Comparison of ENCODE assay signal across 14 cellular contexts in genomic region chr1:113399063-113399583, GRCh38. TPM values are rescaled to one million over a fixed set of nuclear protein-coding genes. Genes with fewer than 3 reads are reported as not detected.
DNase-seq lines count a peak whose midpoint lies in the region; ATAC-seq and TF ChIP-seq lines count a peak whose summit lies in the region.
"Had no signal": no experiment of that assay in that cellular context is flagged by ENCODE, and none has a peak within 500 bp of the region (broad histone marks: within the 10 kb centered on the region; RNA-seq: fewer than 3 reads in every experiment).

No MANE protein-coding gene starts in this region.

- intact Hi-C loops in A673 (cut with micrococcal nuclease; ENCODE audit: unreplicated experiment) (no loop called here), Right ventricle myocardium superior (cut with DNase I) (no loop called here)

- CTCF ChIA-PET in A673 (lab: Charles Lee) = no interaction called here

- H3K27me3 ChIP-seq in A673 (replicated peaks; ENCODE audit: insufficient read depth, low read depth, low read length, poor library complexity) = peaks cover 76% of the 10 kb centered on the region
- H3K27me3 ChIP-seq: SJSA1 had no signal

- peaks cover 9% of the 10 kb centered on the region for H3K4me1 ChIP-seq in A673 (ENCODE audit: insufficient read depth, low read length, poor library complexity, severe bottlenecking)

- no peaks in the 10 kb centered on the region for H3K9me3 Mint-ChIP-seq in activated naive CD8-positive, alpha-beta T cell treated with anti-CD3 and anti-CD28 coated beads for 36 hours

- H3K4me3 Mint-ChIP-seq in activated naive CD8-positive, alpha-beta T cell treated with anti-CD3 and anti-CD28 coated beads for 36 hours = no peak overlapping the region
- H3K4me3 Mint-ChIP-seq: CD4-positive, CD25-positive, alpha-beta regulatory T cell had no signal

- ATAC-seq in SK-N-SH treated with all-trans-retinoic acid at 6 μM for 48 hours = no peak; the same call in 2 of the 3 replicates
- ATAC-seq in Right ventricle myocardium superior (ENCODE audit: poor library complexity) = no peak

- H3K27me3 Mint-ChIP-seq in activated naive CD8-positive, alpha-beta T cell treated with anti-CD3 and anti-CD28 coated beads for 36 hours = peaks cover 30% of the 10 kb centered on the region

- BruUV-seq in A673 (replicated peaks; lab: Mats Ljungman, UMichigan) = no TSS peak

- H3K4me1 Mint-ChIP-seq in activated naive CD8-positive, alpha-beta T cell treated with anti-CD3 and anti-CD28 coated beads for 36 hours = no peaks in the 10 kb centered on the region

- H3K4me3 ChIP-seq in A673 (ENCODE audit: low read depth, low read length, poor library complexity, severe bottlenecking) = no peak overlapping the region
- H3K4me3 ChIP-seq: GM23248, SJSA1 had no signal

- POLR2A ChIA-PET in A673 (lab: Charles Lee; ENCODE audit: low non-redundant PET) = no interaction called here

- H3K27ac Mint-ChIP-seq in activated naive CD8-positive, alpha-beta T cell treated with anti-CD3 and anti-CD28 coated beads for 36 hours = no peak overlapping the region
- H3K27ac Mint-ChIP-seq: CD4-positive, CD25-positive, alpha-beta regulatory T cell had no signal

- H3K36me3 Mint-ChIP-seq in activated naive CD8-positive, alpha-beta T cell treated with anti-CD3 and anti-CD28 coated beads for 36 hours = no peaks in the 10 kb centered on the region
- H3K36me3 Mint-ChIP-seq: CD4-positive, CD25-positive, alpha-beta regulatory T cell had no signal

- no peaks in the 10 kb centered on the region for H3K36me3 ChIP-seq in A673 (ENCODE audit: insufficient read depth, low read length, poor library complexity, severe bottlenecking)
- H3K36me3 ChIP-seq: SJSA1 had no signal

- no peak overlapping the region for H3K27ac ChIP-seq in A673 (ENCODE audit: low read depth, low read length, poor library complexity, severe bottlenecking)
- H3K27ac ChIP-seq: GM23248, SJSA1 had no signal

- TF ChIP-seq CTCF in A673 (conservative IDR thresholded peaks at IDR 0.05; ENCODE audit: low read depth, low read length) = no peak

- H3K9me3 ChIP-seq in A673 (ENCODE audit: low read depth, low read length, poor library complexity, severe bottlenecking) = no peaks in the 10 kb centered on the region
- H3K9me3 ChIP-seq: SJSA1 had no signal

- DNase-seq in A673 (ENCODE audit: low spot score) (peak; percentile 69), DMS79 treated with DMSO at 0.1 percent for 48 hours (lab: John Stamatoyannopoulos, UW) (peak; percentile 77), NCI-H2227 treated with DMSO at 0.1 percent for 48 hours (lab: John Stamatoyannopoulos, UW) (peak; percentile 60), AML-193 (lab: John Stamatoyannopoulos, UW) (no peak), Right ventricle myocardium superior (no peak)
- DNase-seq in activated naive CD8-positive, alpha-beta T cell treated with anti-CD3 and anti-CD28 coated beads for 36 hours = no peak
- DNase-seq in activated CD4-positive, alpha-beta T cell treated with anti-CD3 and anti-CD28 coated beads for 4 hours = no peak
- DNase-seq: CD4-positive, CD25-positive, alpha-beta regulatory T cell; GM23248; MV-4-11; NCI-H1694 treated with DMSO at 0.1 percent for 48 hours; NCI-H510A had no signal

TF ChIP-seq in SK-N-SH treated with all-trans-retinoic acid at 6 μM for 48 hours, 23 proteins besides CTCF, POLR2A, EP300 and RAD21:
- no peak for TF ChIP-seq ZC3H10 (CRISPR knock-in tag; IDR thresholded peaks at IDR 0.05)
- no peak for TF ChIP-seq PPARA (CRISPR knock-in tag; IDR thresholded peaks at IDR 0.05; ENCODE audit: borderline replicate concordance)
- TF ChIP-seq BACH2 (CRISPR knock-in tag; IDR thresholded peaks at IDR 0.05; ENCODE audit: borderline replicate concordance) = no peak
- TF ChIP-seq, protein P1, sequence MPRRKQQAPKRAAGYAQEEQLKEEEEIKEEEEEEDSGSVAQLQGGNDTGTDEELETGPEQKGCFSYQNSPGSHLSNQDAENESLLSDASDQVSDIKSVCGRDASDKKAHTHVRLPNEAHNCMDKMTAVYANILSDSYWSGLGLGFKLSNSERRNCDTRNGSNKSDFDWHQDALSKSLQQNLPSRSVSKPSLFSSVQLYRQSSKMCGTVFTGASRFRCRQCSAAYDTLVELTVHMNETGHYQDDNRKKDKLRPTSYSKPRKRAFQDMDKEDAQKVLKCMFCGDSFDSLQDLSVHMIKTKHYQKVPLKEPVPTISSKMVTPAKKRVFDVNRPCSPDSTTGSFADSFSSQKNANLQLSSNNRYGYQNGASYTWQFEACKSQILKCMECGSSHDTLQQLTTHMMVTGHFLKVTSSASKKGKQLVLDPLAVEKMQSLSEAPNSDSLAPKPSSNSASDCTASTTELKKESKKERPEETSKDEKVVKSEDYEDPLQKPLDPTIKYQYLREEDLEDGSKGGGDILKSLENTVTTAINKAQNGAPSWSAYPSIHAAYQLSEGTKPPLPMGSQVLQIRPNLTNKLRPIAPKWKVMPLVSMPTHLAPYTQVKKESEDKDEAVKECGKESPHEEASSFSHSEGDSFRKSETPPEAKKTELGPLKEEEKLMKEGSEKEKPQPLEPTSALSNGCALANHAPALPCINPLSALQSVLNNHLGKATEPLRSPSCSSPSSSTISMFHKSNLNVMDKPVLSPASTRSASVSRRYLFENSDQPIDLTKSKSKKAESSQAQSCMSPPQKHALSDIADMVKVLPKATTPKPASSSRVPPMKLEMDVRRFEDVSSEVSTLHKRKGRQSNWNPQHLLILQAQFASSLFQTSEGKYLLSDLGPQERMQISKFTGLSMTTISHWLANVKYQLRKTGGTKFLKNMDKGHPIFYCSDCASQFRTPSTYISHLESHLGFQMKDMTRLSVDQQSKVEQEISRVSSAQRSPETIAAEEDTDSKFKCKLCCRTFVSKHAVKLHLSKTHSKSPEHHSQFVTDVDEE (CRISPR knock-in tag; IDR thresholded peaks at IDR 0.05) = no peak
- peak; percentile 27; the same call in 1 of the 2 replicates for TF ChIP-seq TCF4 (CRISPR knock-in tag; IDR thresholded peaks at IDR 0.05; ENCODE audit: borderline replicate concordance)

RNA-seq across cellular contexts. Expression of gene MAGI3, which starts 8.8 kb away (rescaled TPM):
- 5.1 and 5.6 TPM in 2 replicates for total RNA-seq in A673 (2021)
- total RNA-seq in activated naive CD8-positive, alpha-beta T cell treated with anti-CD3 and anti-CD28 coated beads for 36 hours = 1 to 10 TPM; 3.3 to 3.4 TPM
- 4.7 TPM for total RNA-seq in Right ventricle myocardium superior

Comparison
In these comparisons a context has a peak if more than half of its experiments do, and no peak if none do; other contexts are left out.
1. DNase-seq: peak in A673 (single experiment), DMS79 treated with DMSO at 0.1 percent for 48 hours (single experiment) and NCI-H2227 treated with DMSO at 0.1 percent for 48 hours (single experiment); none in AML-193 (0 of 2), activated naive CD8-positive, alpha-beta T cell treated with anti-CD3 and anti-CD28 coated beads for 36 hours (single experiment), activated CD4-positive, alpha-beta T cell treated with anti-CD3 and anti-CD28 coated beads for 4 hours (0 of 2) and Right ventricle myocardium superior (single experiment).